ENCODE assay signal across 20 cellular contexts in the genomic region with DNA sequence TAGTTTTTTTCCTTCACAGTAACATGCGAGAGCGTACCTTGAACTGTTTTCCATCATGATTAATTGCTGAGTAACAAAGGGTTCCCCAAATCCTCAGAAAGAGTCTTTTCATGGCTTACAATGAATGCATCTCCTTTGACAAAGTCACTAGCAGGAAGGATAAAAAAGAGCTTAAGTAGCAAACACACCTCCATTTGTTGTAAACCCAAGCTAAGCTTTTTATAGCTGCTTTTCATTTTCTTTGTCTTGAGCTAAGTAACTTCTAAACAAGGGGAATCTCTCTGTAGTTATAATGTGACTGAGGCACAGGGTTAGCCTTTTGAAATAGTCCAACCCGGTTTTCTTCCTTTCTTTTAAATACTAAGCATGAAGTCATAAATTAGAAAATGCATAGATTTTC.
DNase-seq lines count a peak whose midpoint lies in the region; ATAC-seq, FAIRE-seq and TF ChIP-seq lines count a peak whose summit lies in the region.
"Had no signal": no experiment of that assay in that cellular context is flagged by ENCODE, and none has a peak within 500 bp of the region (broad histone marks: within the 10 kb centered on the region; RNA-seq: fewer than 3 reads in every experiment).

No MANE protein-coding gene starts in this region.

- H2AFZ ChIP-seq in H9 (ENCODE audit: low read length): no peak overlapping the region
- H2AFZ ChIP-seq in H1 (ENCODE audit: low read length): no peak overlapping the region
- no peak overlapping the region for H2AFZ ChIP-seq in neural progenitor cell (replicated peaks)

- H3K27me3 Mint-ChIP-seq in H9 (ENCODE audit: low read depth): no peaks in the 10 kb centered on the region
- H3K27me3 Mint-ChIP-seq in neural progenitor cell (ENCODE audit: insufficient read depth, low read depth): no peaks in the 10 kb centered on the region
- H3K27me3 Mint-ChIP-seq: B cell; CD4-positive, alpha-beta T cell had no signal

- H3K4me3 ChIP-seq in H1 (ENCODE audit: extremely low read depth in 1 of 4, insufficient read depth in 2 of 4, low read depth in 3 of 4, low read length in 4 of 4) (no peak overlapping the region), neural progenitor cell (peak overlapping the region; percentile 33)
- H3K4me3 ChIP-seq: K562 had no signal

- DNase-seq in H9 (no peak), NCI-H82 (lab: John Stamatoyannopoulos, UW) (peak; percentile 62), H1 (ENCODE audit: low read depth in 1 of 2, low spot score in 2 of 2) (no peak), neural progenitor cell (ENCODE audit: low spot score) (peak; percentile 79)
- DNase-seq: C1 segment of cervical spinal cord; CD4-positive, alpha-beta T cell; DMS153; DMS79 treated with DMSO at 0.1 percent for 48 hours; EL had no signal

- no peak for FAIRE-seq in H1 (lab: Jason Lieb, UNC)
- FAIRE-seq: A204.1, G401.6, GM12891, GM19239, H54, HTR-8/SVneo, K562 had no signal

- H4K20me1 ChIP-seq in H9 (ENCODE audit: control insufficient read depth, insufficient read depth, insufficient read length) (no peaks in the 10 kb centered on the region), H1 (replicated peaks in 1 of 2; ENCODE audit: control insufficient read depth in 1 of 2, insufficient read depth in 2 of 2, low read length in 2 of 2) (no peaks in the 10 kb centered on the region), neural progenitor cell (ENCODE audit: low read depth) (no peaks in the 10 kb centered on the region)

- CTCF ChIA-PET in H1 (lab: Charles Lee; ENCODE audit: partially characterized antibody): interaction anchor here (1.0 to 1.3 kb wide), 4 partner anchors 9 to 581 kb away, joined by 3 to 4 read pairs (median 3); no protein-coding TSS in a partner anchor

- ATAC-seq in GM19035 (IDR thresholded peaks at IDR 0.05; ENCODE audit: unreplicated experiment) (no peak), HG03432 (IDR thresholded peaks at IDR 0.05; ENCODE audit: unreplicated experiment) (no peak), HG02678 (IDR thresholded peaks at IDR 0.05; ENCODE audit: unreplicated experiment) (no peak)
- ATAC-seq: K562 had no signal

- H3K27me3 ChIP-seq in H9 (ENCODE audit: insufficient read depth, low read length): no peaks in the 10 kb centered on the region
- H3K27me3 ChIP-seq in H1 (replicated peaks in 1 of 4; ENCODE audit: control insufficient read depth in 3 of 4, extremely low read depth in 1 of 4, insufficient read depth in 3 of 4, low read length in 3 of 4): no peaks in the 10 kb centered on the region
- H3K27me3 ChIP-seq in neural progenitor cell: no peaks in the 10 kb centered on the region

- H3K4ac ChIP-seq in H9 (ENCODE audit: low read depth, low read length) (no peak overlapping the region), H1 (replicated peaks; ENCODE audit: insufficient read length, low read depth, low read length) (no peak overlapping the region)

- H3K79me2 ChIP-seq in H9 (ENCODE audit: insufficient read depth, low read length): no peaks in the 10 kb centered on the region
- H3K79me2 ChIP-seq in H1 (ENCODE audit: control insufficient read depth in 1 of 2, insufficient read depth in 2 of 2, low read length in 2 of 2): no peaks in the 10 kb centered on the region
- H3K79me2 ChIP-seq in neural progenitor cell (ENCODE audit: low read depth): no peaks in the 10 kb centered on the region

- H3K27ac Mint-ChIP-seq in H9 (peak overlapping the region in 2 of 3 experiments; percentile 85 to 95; a peak in 4 of 7 replicates), neural progenitor cell (no peak overlapping the region)
- H3K27ac Mint-ChIP-seq: B cell; CD4-positive, alpha-beta T cell had no signal

- H3K18ac ChIP-seq in H9 (ENCODE audit: insufficient read length, low read depth, low read length) (no peak overlapping the region), H1 (ENCODE audit: extremely low read depth, low read length) (no peak overlapping the region)

- H3K14ac ChIP-seq in H9 (ENCODE audit: insufficient read depth, low read length) (no peak overlapping the region), H1 (ENCODE audit: insufficient read length) (no peak overlapping the region)

- no peak for TF ChIP-seq RAD21 in H1 (IDR thresholded peaks at IDR 0.05 in 1 of 2, conservative IDR thresholded peaks at IDR 0.05 in 1 of 2; ENCODE audit: low read depth in 2 of 2, low read length in 2 of 2)

- no peak overlapping the region for H3K9ac ChIP-seq in H9 (ENCODE audit: extremely low read depth, insufficient read length, low read length)
- H3K9ac ChIP-seq in H1 (replicated peaks in 1 of 4; ENCODE audit: extremely low read depth in 1 of 4, low read depth in 3 of 4, low read length in 3 of 4): no peak overlapping the region
- H3K9ac ChIP-seq in neural progenitor cell: no peak overlapping the region

- peaks cover 36% of the 10 kb centered on the region for H3F3A ChIP-seq in neural progenitor cell (ENCODE audit: low read depth)

- H3K4me1 ChIP-seq in H9 (ENCODE audit: insufficient read depth, low read length) (peaks cover 2% of the 10 kb centered on the region; the same call in 1 of the 2 replicates), H1 (replicated peaks in 1 of 4; ENCODE audit: control insufficient read depth in 3 of 4, insufficient read depth in 4 of 4, low read length in 3 of 4) (peaks cover 0 to 21% (median 2%) of the 10 kb centered on the region in 4 experiments; a peak in 2 of 7 replicates), neural progenitor cell (peaks cover 48% of the 10 kb centered on the region)

- H3K56ac ChIP-seq in H9 (ENCODE audit: insufficient read length, low read depth, low read length): no peak overlapping the region
- H3K56ac ChIP-seq in H1 (replicated peaks; ENCODE audit: insufficient read length, low read depth, low read length): no peak overlapping the region

- no peak overlapping the region for H3T11ph ChIP-seq in H9 (ENCODE audit: low read length)

- no CpG with 5 or more reads among the region's 3 CpGs for WGBS in H9 (ENCODE audit: extremely low coverage, insufficient read length, low lambda C conversion rate)
- WGBS in H1 (ENCODE audit: extremely low coverage in 1 of 2, insufficient coverage in 1 of 2, insufficient read length in 1 of 2, insufficient replicate concordance in 2 of 2, low coverage in 1 of 2, low lambda C conversion rate in 2 of 2, missing lambda C conversion rate in 1 of 2), 2 experiments: 64% methylated on average over 3 of the region's 3 CpGs; no CpG with 5 or more reads in 1 of the 2 experiments

- H3K4me3 Mint-ChIP-seq in H9 (no peak overlapping the region), neural progenitor cell (no peak overlapping the region)
- H3K4me3 Mint-ChIP-seq: B cell; CD4-positive, alpha-beta T cell had no signal

- TF ChIP-seq CTCF in H9 (conservative IDR thresholded peaks at IDR 0.05) (no peak), H1 (IDR thresholded peaks at IDR 0.05; ENCODE audit: control extremely low read depth in 1 of 3, insufficient read depth in 1 of 3, low read depth in 1 of 3, low read length in 3 of 3) (no peak), neural progenitor cell (IDR thresholded peaks at IDR 0.05) (no peak)

- H2AK5ac ChIP-seq in H9 (ENCODE audit: insufficient read length, low read length) (no peak overlapping the region), H1 (ENCODE audit: low read depth, low read length) (no peak overlapping the region)

- no peak overlapping the region for H3K27ac ChIP-seq in H9 (ENCODE audit: insufficient read length, low read depth, low read length)
- H3K27ac ChIP-seq in H1 (ENCODE audit: low read depth, low read length): no peak overlapping the region
- H3K27ac ChIP-seq in neural progenitor cell: peak overlapping the region; percentile 79

- H2BK20ac ChIP-seq in H9 (ENCODE audit: low read depth, low read length, poor library complexity, severe bottlenecking): no peak overlapping the region
- H2BK20ac ChIP-seq in H1 (ENCODE audit: low read length): no peak overlapping the region

- H3K23ac ChIP-seq in H9 (ENCODE audit: insufficient read length, low read depth, low read length) (no peak overlapping the region), H1 (ENCODE audit: insufficient read length) (no peak overlapping the region)

- H3K9me3 Mint-ChIP-seq in H9: peaks cover 6 to 11% of the 10 kb centered on the region in 2 experiments; a peak in 4 of 5 replicates
- peaks cover 3% of the 10 kb centered on the region for H3K9me3 Mint-ChIP-seq in neural progenitor cell
- H3K9me3 Mint-ChIP-seq: CD4-positive, alpha-beta T cell had no signal

- H3K9me3 ChIP-seq in H9 (ENCODE audit: control insufficient read depth, low read depth, low read length) (no peaks in the 10 kb centered on the region), H1 (ENCODE audit: insufficient read depth in 2 of 2, low read depth in 1 of 2, low read length in 1 of 2) (no peaks in the 10 kb centered on the region), neural progenitor cell (ENCODE audit: low read depth) (no peaks in the 10 kb centered on the region)

- peaks cover 52 to 58% of the 10 kb centered on the region in 2 experiments for H3K4me1 Mint-ChIP-seq in H9
- H3K4me1 Mint-ChIP-seq in neural progenitor cell: peaks cover 18% of the 10 kb centered on the region
- H3K4me1 Mint-ChIP-seq: B cell had no signal

- H4K91ac ChIP-seq in H9 (ENCODE audit: insufficient read length, low read depth, low read length): no peak overlapping the region
- H4K91ac ChIP-seq in H1 (replicated peaks; ENCODE audit: insufficient read length, low read length): no peak overlapping the region

- POLR2A ChIA-PET in H1 (lab: Charles Lee; ENCODE audit: partially characterized antibody): no interaction called here

- H2BK15ac ChIP-seq in H9 (ENCODE audit: low read depth, low read length): no peak overlapping the region
- H2BK15ac ChIP-seq in H1 (ENCODE audit: low read length): no peak overlapping the region

- H2BK12ac ChIP-seq in H9 (ENCODE audit: insufficient read length, low read depth, low read length) (no peak overlapping the region), H1 (ENCODE audit: low read depth, low read length) (no peak overlapping the region)

- H3K23me2 ChIP-seq in H9 (ENCODE audit: insufficient read length, low read depth, low read length, poor library complexity, severe bottlenecking): no peaks in the 10 kb centered on the region
- H3K23me2 ChIP-seq in H1 (ENCODE audit: low read depth, low read length): no peaks in the 10 kb centered on the region

- H2BK120ac ChIP-seq in H9 (ENCODE audit: low read depth, low read length, poor library complexity, severe bottlenecking) (no peak overlapping the region), H1 (replicated peaks; ENCODE audit: low read depth, low read length) (no peak overlapping the region)

- H3K79me1 ChIP-seq in H9 (ENCODE audit: insufficient read depth, low read depth, low read length, poor library complexity, severe bottlenecking) (no peaks in the 10 kb centered on the region), H1 (ENCODE audit: low read depth, low read length) (no peaks in the 10 kb centered on the region)

- no peak for TF ChIP-seq EP300 in H1 (IDR thresholded peaks at IDR 0.05; ENCODE audit: borderline replicate concordance in 1 of 2, low read depth in 2 of 2, low read length in 2 of 2)

- H4K5ac ChIP-seq in H9 (ENCODE audit: insufficient read length, low read depth, low read length) (no peak overlapping the region), H1 (ENCODE audit: insufficient read length, low read depth, low read length) (peak overlapping the region; percentile 50)

- H3K36me3 ChIP-seq in H1 (ENCODE audit: control insufficient read depth in 2 of 4, insufficient read depth in 4 of 4, low read length in 3 of 4) (no peaks in the 10 kb centered on the region), neural progenitor cell (no peaks in the 10 kb centered on the region)

- H2BK5ac ChIP-seq in H9 (ENCODE audit: insufficient read length, low read length): no peak overlapping the region
- no peak overlapping the region for H2BK5ac ChIP-seq in H1 (ENCODE audit: low read depth, low read length)

- H3K36me3 Mint-ChIP-seq in H9 (ENCODE audit: insufficient read depth in 1 of 3, low read depth in 3 of 3) (peaks cover 5 to 15% (median 11%) of the 10 kb centered on the region in 3 experiments), neural progenitor cell (no peaks in the 10 kb centered on the region)

- TF ChIP-seq POLR2A in H1 (IDR thresholded peaks at IDR 0.05; ENCODE audit: control extremely low read depth in 1 of 2, low read depth in 2 of 2, low read length in 2 of 2): no peak

- no peak overlapping the region for H4K8ac ChIP-seq in H9 (replicated peaks; ENCODE audit: insufficient read length, low read depth, low read length)
- H4K8ac ChIP-seq in H1 (ENCODE audit: extremely low read depth, insufficient read depth, low read length): no peak overlapping the region

- H3K4me2 ChIP-seq in H9 (ENCODE audit: insufficient read depth, insufficient read length, low read length) (no peak overlapping the region), H1 (ENCODE audit: insufficient read depth in 1 of 2, low read depth in 2 of 2, low read length in 2 of 2) (no peak overlapping the region), neural progenitor cell (peak overlapping the region; percentile 81)

Comparison
In these comparisons a context has a peak if more than half of its experiments do, and no peak if none do; other contexts are left out.
1. DNase-seq: peak in NCI-H82 (single experiment) and neural progenitor cell (single experiment); none in H9 (single experiment) and H1 (0 of 2).